ENCODE assay signal across 29 cellular contexts in the genomic region with DNA sequence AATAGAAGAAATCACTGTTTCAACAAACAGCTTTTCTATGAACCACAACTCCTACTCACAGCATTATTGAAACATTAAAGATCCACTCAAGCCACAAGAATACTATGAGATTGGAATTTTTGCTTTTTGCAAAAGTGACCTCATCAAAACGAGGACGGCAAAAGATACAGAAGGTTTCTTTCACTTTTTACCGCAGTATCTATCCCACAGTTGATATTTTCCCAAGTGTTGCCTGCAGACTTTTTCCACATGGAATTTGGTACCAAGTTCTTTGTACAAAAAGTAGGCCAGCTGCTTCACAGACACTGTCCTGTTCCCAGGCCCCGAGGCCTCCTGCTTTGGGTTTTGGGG.
"Had no signal": no experiment of that assay in that cellular context is flagged by ENCODE, and none has a peak within 500 bp of the region (broad histone marks: within the 10 kb centered on the region; RNA-seq: fewer than 3 reads in every experiment).

No MANE protein-coding gene starts in this region.

- H3K36me3 Mint-ChIP-seq: activated naive CD4-positive, alpha-beta T cell treated with anti-CD3 and anti-CD28 coated beads, Interleukin-2, amount 10 ng/mL, durations not matched to agents 7 days and 5 days; activated naive CD8-positive, alpha-beta T cell treated with anti-CD3 and anti-CD28 coated beads, Interleukin-2, amount 10 ng/mL, durations not matched to agents 7 days and 5 days had no signal

- H3K4me3 Mint-ChIP-seq: activated CD4-positive, alpha-beta memory T cell treated with anti-CD3 and anti-CD28 coated beads, Interleukin-2, amount 10 ng/mL, durations not matched to agents 7 days and 5 days; activated CD4-positive, alpha-beta T cell treated with anti-CD3 and anti-CD28 coated beads, Interleukin-2, amount 10 ng/mL, durations not matched to agents 7 days and 5 days; activated naive CD4-positive, alpha-beta T cell treated with anti-CD3 and anti-CD28 coated beads, Interleukin-2, amount 10 ng/mL, durations not matched to agents 7 days and 5 days; activated naive CD8-positive, alpha-beta T cell treated with anti-CD3 and anti-CD28 coated beads, Interleukin-2, amount 10 ng/mL, durations not matched to agents 7 days and 5 days; activated T-cell treated with anti-CD3 and anti-CD28 coated beads, Interleukin-2, amount 50 U/mL, for 24 hours; dendritic cell treated with granulocyte-macrophage colony-stimulating factor and Interleukin-4, amounts not matched to agents 40 ng/mL and 50 ng/mL, for 4 days; endodermal cell; naive thymus-derived CD8-positive, alpha-beta T cell; T-helper 1 cell treated with Interleukin-12 subunit alpha and Interleukin-12 subunit beta and Interleukin-4 antibody, amounts not matched to agents 30 μg/mL and 1 μg/mL, for 36 hours had no signal

- H3K36me3 ChIP-seq: gastroesophageal sphincter, right atrium auricular region, tibial artery, upper lobe of right lung, WERI-Rb-1 had no signal

- H3K27me3 ChIP-seq: esophagus squamous epithelium, gastroesophageal sphincter, right atrium auricular region, suprapubic skin, tibial artery, upper lobe of right lung had no signal

- ATAC-seq: gastroesophageal sphincter; left colon; naive thymus-derived CD8-positive, alpha-beta T cell; upper lobe of right lung had no signal

- H3K4me1 ChIP-seq: tibial artery had no signal

- DNase-seq: activated CD4-positive, alpha-beta memory T cell treated with anti-CD3 and anti-CD28 coated beads, Interleukin-2, amount 10 ng/mL, durations not matched to agents 7 days and 5 days; activated CD4-positive, alpha-beta T cell treated with anti-CD3 and anti-CD28 coated beads, Interleukin-2, amount 10 ng/mL, durations not matched to agents 7 days and 5 days; activated CD4-positive, CD25-positive, alpha-beta regulatory T cell treated with anti-CD3 and anti-CD28 coated beads, Interleukin-2, amount 50 U/mL, for 72 hours; activated gamma-delta T cell; activated naive CD4-positive, alpha-beta T cell treated with anti-CD3 and anti-CD28 coated beads, Interleukin-2, amount 10 ng/mL, durations not matched to agents 7 days and 5 days; activated naive CD8-positive, alpha-beta T cell treated with anti-CD3 and anti-CD28 coated beads, Interleukin-2, amount 10 ng/mL, durations not matched to agents 7 days and 5 days; activated T-cell treated with anti-CD3 and anti-CD28 coated beads, Interleukin-2, amount 50 U/mL, for 24 hours; amniotic stem cell; central memory CD4-positive, alpha-beta T cell; endodermal cell; esophagus squamous epithelium; hippocampal formation; left colon; midbrain; naive thymus-derived CD8-positive, alpha-beta T cell; stimulated activated CD4-positive, alpha-beta T cell treated with anti-CD3 and anti-CD28 coated beads, Interleukin-1b, Interleukin-23, amount 100 ng/mL, for 48 hours; stimulated activated CD4-positive, alpha-beta T cell treated with anti-CD3 and anti-CD28 coated beads, Interleukin-4, amount 100 ng/mL, for 4 hours; stimulated activated naive CD4-positive, alpha-beta T cell; T1000; tibial artery; upper lobe of right lung; WERI-Rb-1 had no signal

- H3K27ac Mint-ChIP-seq: activated CD4-positive, alpha-beta memory T cell treated with anti-CD3 and anti-CD28 coated beads, Interleukin-2, amount 10 ng/mL, durations not matched to agents 7 days and 5 days; activated CD4-positive, alpha-beta T cell treated with anti-CD3 and anti-CD28 coated beads, Interleukin-2, amount 10 ng/mL, durations not matched to agents 7 days and 5 days; activated naive CD4-positive, alpha-beta T cell treated with anti-CD3 and anti-CD28 coated beads, Interleukin-2, amount 10 ng/mL, durations not matched to agents 7 days and 5 days; activated naive CD8-positive, alpha-beta T cell treated with anti-CD3 and anti-CD28 coated beads, Interleukin-2, amount 10 ng/mL, durations not matched to agents 7 days and 5 days; dendritic cell treated with granulocyte-macrophage colony-stimulating factor and Interleukin-4, amounts not matched to agents 40 ng/mL and 50 ng/mL, for 4 days; T-helper 1 cell treated with Interleukin-12 subunit alpha and Interleukin-12 subunit beta and Interleukin-4 antibody, amounts not matched to agents 30 μg/mL and 1 μg/mL, for 36 hours had no signal

- H3K27ac ChIP-seq: epithelial cell of prostate, gastroesophageal sphincter, right atrium auricular region, suprapubic skin, tibial artery, upper lobe of right lung, WERI-Rb-1 had no signal

- H3K4me2 ChIP-seq: smooth muscle cell had no signal

- H3K9me3 Mint-ChIP-seq: activated CD4-positive, alpha-beta memory T cell treated with anti-CD3 and anti-CD28 coated beads, Interleukin-2, amount 10 ng/mL, durations not matched to agents 7 days and 5 days; activated CD4-positive, alpha-beta T cell treated with anti-CD3 and anti-CD28 coated beads, Interleukin-2, amount 10 ng/mL, durations not matched to agents 7 days and 5 days; activated naive CD4-positive, alpha-beta T cell treated with anti-CD3 and anti-CD28 coated beads, Interleukin-2, amount 10 ng/mL, durations not matched to agents 7 days and 5 days; activated naive CD8-positive, alpha-beta T cell treated with anti-CD3 and anti-CD28 coated beads, Interleukin-2, amount 10 ng/mL, durations not matched to agents 7 days and 5 days; activated T-cell treated with anti-CD3 and anti-CD28 coated beads, Interleukin-2, amount 50 U/mL, for 24 hours; dendritic cell treated with granulocyte-macrophage colony-stimulating factor and Interleukin-4, amounts not matched to agents 40 ng/mL and 50 ng/mL, for 4 days; endodermal cell; T-helper 1 cell treated with Interleukin-12 subunit alpha and Interleukin-12 subunit beta and Interleukin-4 antibody, amounts not matched to agents 30 μg/mL and 1 μg/mL, for 36 hours had no signal

- H3K27me3 Mint-ChIP-seq: activated CD4-positive, alpha-beta memory T cell treated with anti-CD3 and anti-CD28 coated beads, Interleukin-2, amount 10 ng/mL, durations not matched to agents 7 days and 5 days; activated CD4-positive, alpha-beta T cell treated with anti-CD3 and anti-CD28 coated beads, Interleukin-2, amount 10 ng/mL, durations not matched to agents 7 days and 5 days; activated naive CD4-positive, alpha-beta T cell treated with anti-CD3 and anti-CD28 coated beads, Interleukin-2, amount 10 ng/mL, durations not matched to agents 7 days and 5 days; activated naive CD8-positive, alpha-beta T cell treated with anti-CD3 and anti-CD28 coated beads, Interleukin-2, amount 10 ng/mL, durations not matched to agents 7 days and 5 days; activated T-cell treated with anti-CD3 and anti-CD28 coated beads, Interleukin-2, amount 50 U/mL, for 24 hours; dendritic cell treated with granulocyte-macrophage colony-stimulating factor and Interleukin-4, amounts not matched to agents 40 ng/mL and 50 ng/mL, for 4 days; naive thymus-derived CD8-positive, alpha-beta T cell had no signal

- H3K4me3 ChIP-seq: esophagus squamous epithelium, gastroesophageal sphincter, right atrium auricular region, smooth muscle cell, suprapubic skin, tibial artery, upper lobe of right lung had no signal
